In the genomic region with DNA sequence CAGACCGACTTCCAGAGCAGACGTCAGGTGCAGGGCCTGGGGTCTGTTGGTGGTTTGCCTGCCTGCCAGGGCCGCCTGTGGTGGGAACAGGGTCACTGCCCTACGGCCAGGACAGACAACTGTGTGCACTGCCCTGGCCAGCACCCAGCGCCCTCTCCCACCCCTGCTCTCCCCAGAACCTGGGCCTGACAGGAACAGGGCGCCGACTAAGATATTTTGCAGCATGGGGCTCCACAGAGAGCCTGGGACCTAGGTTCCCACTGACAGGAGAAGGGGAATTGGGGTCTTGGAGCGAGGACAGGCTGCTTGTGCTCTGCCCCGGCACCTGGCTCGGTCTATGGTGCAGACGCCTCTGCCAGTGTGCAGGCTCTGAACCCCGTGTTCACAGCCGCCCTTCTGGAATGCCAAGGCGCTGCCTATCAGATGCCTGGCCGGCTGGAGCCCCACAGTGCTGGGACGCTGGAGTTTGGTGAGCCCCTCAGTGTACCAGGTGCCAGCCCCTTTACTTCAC, we compare ENCODE assay signal across 17 cellular contexts.
DNase-seq lines count a peak whose midpoint lies in the region; ATAC-seq, FAIRE-seq and TF ChIP-seq lines count a peak whose summit lies in the region.
"Had no signal": no experiment of that assay in that cellular context is flagged by ENCODE, and none has a peak within 500 bp of the region (broad histone marks: within the 10 kb centered on the region; RNA-seq: fewer than 3 reads in every experiment).

No MANE protein-coding gene starts in this region.

- H3K27me3 ChIP-seq in PC-3 (ENCODE audit: low read length) (peaks cover 28% of the 10 kb centered on the region), skeletal muscle satellite cell (ENCODE audit: control insufficient read depth, insufficient read depth, low read length) (peaks cover 8% of the 10 kb centered on the region)

- H3K9ac ChIP-seq in PC-3 (ENCODE audit: low read length) = no peak overlapping the region
- no peak overlapping the region for H3K9ac ChIP-seq in kidney (ENCODE audit: low read length in 2 of 2)
- peak overlapping the region; percentile 53 for H3K9ac ChIP-seq in skeletal muscle satellite cell (ENCODE audit: low read depth, low read length)

- H3K27ac ChIP-seq in A549 (no peak overlapping the region), PC-3 (ENCODE audit: low read length) (no peak overlapping the region), kidney (ENCODE audit: low read depth in 2 of 2, low read length in 2 of 2) (no peak overlapping the region)

- no peak for TF ChIP-seq EP300 in A549 (IDR thresholded peaks at IDR 0.05)

- no peaks in the 10 kb centered on the region for H3K27me3 Mint-ChIP-seq in activated CD4-positive, alpha-beta T cell treated with anti-CD3 and anti-CD28 coated beads, Interleukin-2, amount 10 ng/mL, durations not matched to agents 7 days and 5 days
- H3K27me3 Mint-ChIP-seq: CD4-positive, CD25-positive, alpha-beta regulatory T cell had no signal

- no peak overlapping the region for H3K27ac Mint-ChIP-seq in activated CD4-positive, alpha-beta T cell treated with anti-CD3 and anti-CD28 coated beads, Interleukin-2, amount 10 ng/mL, durations not matched to agents 7 days and 5 days
- H3K27ac Mint-ChIP-seq: CD4-positive, CD25-positive, alpha-beta regulatory T cell had no signal

- no peak for TF ChIP-seq RAD21 in A549 (conservative IDR thresholded peaks at IDR 0.05 in 1 of 2, IDR thresholded peaks at IDR 0.05 in 1 of 2)

- H4K20me1 ChIP-seq in PC-3 (ENCODE audit: low read length) = no peaks in the 10 kb centered on the region

- FAIRE-seq in A549 (lab: Jason Lieb, UNC) (no peak), kidney (lab: Jason Lieb, UNC) (no peak)
- FAIRE-seq: GM12878 had no signal

- BruUV-seq in PC-3 (replicated peaks; lab: Mats Ljungman, UMichigan) = no TSS peak

- H3K4me1 ChIP-seq in A549 (peaks cover 10% of the 10 kb centered on the region; the same call in 2 of the 3 replicates), PC-3 (ENCODE audit: insufficient read depth, low read length) (peaks cover 7% of the 10 kb centered on the region), kidney (ENCODE audit: control insufficient read depth in 1 of 2, insufficient read depth in 1 of 2, low read depth in 1 of 2, low read length in 2 of 2) (no peaks in the 10 kb centered on the region), skeletal muscle satellite cell (ENCODE audit: control insufficient read depth, insufficient read depth, low read length) (peaks cover 17% of the 10 kb centered on the region)

- 63% methylated on average over 9 of the region's 16 CpGs for WGBS in A549 (ENCODE audit: missing lambda C conversion rate)

- intact Hi-C loops in PC-3 (cut with micrococcal nuclease) (no loop called here), kidney (cut with DNase I) (no loop called here)

- H3K9me3 ChIP-seq in A549 (no peaks in the 10 kb centered on the region), PC-3 (ENCODE audit: low read length) (no peaks in the 10 kb centered on the region), kidney (ENCODE audit: control insufficient read depth in 1 of 2, low read length in 2 of 2) (no peaks in the 10 kb centered on the region), skeletal muscle satellite cell (replicated peaks; ENCODE audit: low read length) (no peaks in the 10 kb centered on the region)

- H3K4me2 ChIP-seq in A549 = peak overlapping the region; percentile 41
- H3K4me2 ChIP-seq in PC-3 (ENCODE audit: low read length) = peak overlapping the region; percentile 48; the same call in 1 of the 2 replicates
- peak overlapping the region; percentile 68 for H3K4me2 ChIP-seq in skeletal muscle satellite cell (ENCODE audit: low read length)

- TF ChIP-seq CTCF in A549 (IDR thresholded peaks at IDR 0.05) = no peak
- TF ChIP-seq CTCF in PC-3 (conservative IDR thresholded peaks at IDR 0.05; ENCODE audit: low read depth, low read length) = no peak
- no peak for TF ChIP-seq CTCF in kidney (IDR thresholded peaks at IDR 0.05; ENCODE audit: borderline replicate concordance, extremely low read depth, insufficient read depth)

- DNase-seq in A549 (ENCODE audit: low read depth in 1 of 2, low spot score in 1 of 2) = no peak
- DNase-seq in PC-3 = no peak
- DNase-seq in kidney = peak; percentile 57
- DNase-seq in activated gamma-delta T cell treated with Interleukin-2 at 50 U/mL for 16 hours = no peak
- DNase-seq in activated CD4-positive, alpha-beta T cell treated with anti-CD3 and anti-CD28 coated beads, Interleukin-2, amount 10 ng/mL, durations not matched to agents 7 days and 5 days = no peak
- no peak for DNase-seq in retina
- DNase-seq: Calu3; CD4-positive, CD25-positive, alpha-beta regulatory T cell; DMS79; NCI-H1105 treated with DMSO at 0.1 percent for 48 hours; NCI-H187; NCI-H446 treated with DMSO at 0.1 percent for 48 hours; NCI-H748 treated with DMSO at 0.1 percent for 48 hours; SHP77 treated with DMSO at 0.1 percent for 48 hours had no signal

- no peaks in the 10 kb centered on the region for H3K36me3 Mint-ChIP-seq in activated CD4-positive, alpha-beta T cell treated with anti-CD3 and anti-CD28 coated beads, Interleukin-2, amount 10 ng/mL, durations not matched to agents 7 days and 5 days (ENCODE audit: low read depth)
- H3K36me3 Mint-ChIP-seq: CD4-positive, CD25-positive, alpha-beta regulatory T cell had no signal

- no peaks in the 10 kb centered on the region for H3K36me3 ChIP-seq in PC-3 (ENCODE audit: low read depth, low read length)
- H3K36me3 ChIP-seq in kidney (ENCODE audit: control insufficient read depth in 1 of 2, insufficient read depth in 2 of 2, low read length in 2 of 2) = no peaks in the 10 kb centered on the region
- H3K36me3 ChIP-seq in skeletal muscle satellite cell (ENCODE audit: insufficient read depth, low read length) = no peaks in the 10 kb centered on the region

- H3K4me1 Mint-ChIP-seq in activated CD4-positive, alpha-beta T cell treated with anti-CD3 and anti-CD28 coated beads, Interleukin-2, amount 10 ng/mL, durations not matched to agents 7 days and 5 days = no peaks in the 10 kb centered on the region
- H3K4me1 Mint-ChIP-seq: CD4-positive, CD25-positive, alpha-beta regulatory T cell had no signal

- no peaks in the 10 kb centered on the region for H3K79me2 ChIP-seq in PC-3 (ENCODE audit: low read length)

- H3K9me2 ChIP-seq in PC-3 (replicated peaks; ENCODE audit: low read length) = no peaks in the 10 kb centered on the region

- CTCF ChIA-PET in A549 (lab: Yijun Ruan, JAX) = interaction anchor here (0.8 kb wide), 1 partner anchor 11 kb away, joined by 3 read pairs; no protein-coding TSS in a partner anchor
- CTCF ChIA-PET in PC-3 (lab: Charles Lee) = no interaction called here
- CTCF ChIA-PET in activated CD4-positive, alpha-beta T cell treated with anti-CD3 and anti-CD28 coated beads, Interleukin-2, amount 10 ng/mL, durations not matched to agents 7 days and 5 days (lab: Charles Lee) = no interaction called here

- no peak overlapping the region for H2AFZ ChIP-seq in PC-3 (ENCODE audit: low read length)

- ATAC-seq in A549 (peak in 1 of 2 experiments; percentile 37; a peak in 3 of 6 replicates), PC-3 (no peak), HG02623 (IDR thresholded peaks at IDR 0.05; ENCODE audit: unreplicated experiment) (no peak)
- ATAC-seq: GM12878 had no signal

- no peaks in the 10 kb centered on the region for H3K9me3 Mint-ChIP-seq in activated CD4-positive, alpha-beta T cell treated with anti-CD3 and anti-CD28 coated beads, Interleukin-2, amount 10 ng/mL, durations not matched to agents 7 days and 5 days
- H3K9me3 Mint-ChIP-seq: CD4-positive, CD25-positive, alpha-beta regulatory T cell had no signal

- no peak overlapping the region for H3K4me3 Mint-ChIP-seq in activated CD4-positive, alpha-beta T cell treated with anti-CD3 and anti-CD28 coated beads, Interleukin-2, amount 10 ng/mL, durations not matched to agents 7 days and 5 days
- H3K4me3 Mint-ChIP-seq: CD4-positive, CD25-positive, alpha-beta regulatory T cell had no signal

- TF ChIP-seq POLR2A in A549 (IDR thresholded peaks at IDR 0.05; ENCODE audit: low read length) = no peak

- H3K4me3 ChIP-seq in A549 (no peak overlapping the region), PC-3 (ENCODE audit: low read length) (no peak overlapping the region), kidney (ENCODE audit: low read length in 2 of 2) (no peak overlapping the region), skeletal muscle satellite cell (ENCODE audit: low read length) (no peak overlapping the region)
- H3K4me3 ChIP-seq: GM12878 had no signal

- POLR2A ChIA-PET in A549 (lab: Yijun Ruan, JAX) (no interaction called here), PC-3 (lab: Charles Lee; ENCODE audit: unreplicated experiment) (no interaction called here)
- POLR2A ChIA-PET in activated CD4-positive, alpha-beta T cell treated with anti-CD3 and anti-CD28 coated beads, Interleukin-2, amount 10 ng/mL, durations not matched to agents 7 days and 5 days (lab: Charles Lee) = no interaction called here

- H3F3A ChIP-seq in PC-3 (ENCODE audit: low read length, unreplicated experiment) = no peaks in the 10 kb centered on the region

TF ChIP-seq in A549, 52 proteins besides CTCF, POLR2A, EP300 and RAD21:
- no peak for TF ChIP-seq KDM1A (IDR thresholded peaks at IDR 0.05; ENCODE audit: low read depth)
- TF ChIP-seq CBX2 (IDR thresholded peaks at IDR 0.05; ENCODE audit: borderline replicate concordance, low read depth) = no peak
- no peak for TF ChIP-seq RCOR1 (IDR thresholded peaks at IDR 0.05; ENCODE audit: low read depth, low read length)
- TF ChIP-seq NPAS2 (CRISPR knock-in tag; IDR thresholded peaks at IDR 0.05; ENCODE audit: borderline replicate concordance) = no peak
- TF ChIP-seq, protein P1, sequence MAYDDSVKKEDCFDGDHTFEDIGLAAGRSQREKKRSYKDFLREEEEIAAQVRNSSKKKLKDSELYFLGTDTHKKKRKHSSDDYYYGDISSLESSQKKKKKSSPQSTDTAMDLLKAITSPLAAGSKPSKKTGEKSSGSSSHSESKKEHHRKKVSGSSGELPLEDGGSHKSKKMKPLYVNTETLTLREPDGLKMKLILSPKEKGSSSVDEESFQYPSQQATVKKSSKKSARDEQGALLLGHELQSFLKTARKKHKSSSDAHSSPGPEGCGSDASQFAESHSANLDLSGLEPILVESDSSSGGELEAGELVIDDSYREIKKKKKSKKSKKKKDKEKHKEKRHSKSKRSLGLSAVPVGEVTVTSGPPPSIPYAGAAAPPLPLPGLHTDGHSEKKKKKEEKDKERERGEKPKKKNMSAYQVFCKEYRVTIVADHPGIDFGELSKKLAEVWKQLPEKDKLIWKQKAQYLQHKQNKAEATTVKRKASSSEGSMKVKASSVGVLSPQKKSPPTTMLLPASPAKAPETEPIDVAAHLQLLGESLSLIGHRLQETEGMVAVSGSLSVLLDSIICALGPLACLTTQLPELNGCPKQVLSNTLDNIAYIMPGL (CRISPR knock-in tag; IDR thresholded peaks at IDR 0.05; ENCODE audit: borderline replicate concordance) = no peak
